ENCODE assay signal across 17 cellular contexts in the genomic region with DNA sequence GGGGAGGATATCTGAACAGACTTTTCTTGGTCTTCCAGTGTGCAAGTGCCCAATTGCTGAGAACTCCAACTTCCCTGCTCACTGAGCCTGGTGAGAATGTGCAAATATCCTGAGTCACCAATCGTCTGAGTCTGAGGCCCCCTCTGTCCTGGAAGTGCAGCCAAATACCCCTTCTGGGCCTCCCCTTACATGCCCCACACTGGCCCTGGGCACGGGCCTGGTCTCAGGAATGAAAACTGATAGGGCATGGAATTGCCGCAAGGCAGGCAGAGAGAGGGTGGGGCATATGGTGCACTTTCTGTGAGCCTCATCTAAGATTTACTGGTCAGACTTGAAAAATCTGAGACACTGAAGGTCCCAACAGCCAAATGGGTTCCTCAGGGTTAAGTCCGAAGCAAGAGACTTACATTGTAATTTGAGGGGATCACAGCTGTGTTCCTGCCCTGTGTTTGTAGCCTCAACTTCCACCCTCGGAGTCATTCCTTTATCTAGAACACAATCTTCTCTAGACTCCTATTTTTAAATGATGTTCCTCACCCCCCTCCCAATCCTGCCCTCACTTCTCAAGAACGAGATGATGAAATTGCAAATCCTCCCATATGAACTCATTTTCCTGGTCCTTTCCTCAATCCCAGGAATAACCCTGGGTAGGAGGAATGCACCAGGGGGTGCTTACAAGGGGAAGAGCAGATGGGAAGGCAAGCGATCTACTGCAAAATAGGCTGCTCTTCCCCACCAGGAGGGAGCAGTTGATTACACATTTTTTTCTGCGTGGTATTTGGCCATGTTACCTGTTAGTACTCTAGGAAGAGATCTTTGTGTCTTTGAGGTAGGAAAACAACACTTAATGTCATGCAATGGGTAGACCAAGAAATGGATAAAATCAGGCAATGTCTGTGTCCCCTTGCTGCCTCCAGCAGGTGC. TPM values are rescaled to one million over a fixed set of nuclear protein-coding genes. Genes with fewer than 3 reads are reported as not detected.
A peak's percentile ranks its signal among the peaks of the same experiment; 100 is the strongest.
DNase-seq lines count a peak whose midpoint lies in the region; ATAC-seq and TF ChIP-seq lines count a peak whose summit lies in the region.
"Had no signal": no experiment of that assay in that cellular context is flagged by ENCODE, and none has a peak within 500 bp of the region (broad histone marks: within the 10 kb centered on the region; RNA-seq: fewer than 3 reads in every experiment).

No MANE protein-coding gene starts in this region.

- peak overlapping the region; percentile 64 for H3K4me3 Mint-ChIP-seq in central memory CD8-positive, alpha-beta T cell
- H3K4me3 Mint-ChIP-seq in glutamatergic neuron (ENCODE audit: unreplicated experiment), result peak overlapping the region; percentile 23
- H3K4me3 Mint-ChIP-seq: IgD-negative memory B cell had no signal

- no peak overlapping the region for H3K27ac Mint-ChIP-seq in central memory CD8-positive, alpha-beta T cell (ENCODE audit: low read depth)
- no peak overlapping the region for H3K27ac Mint-ChIP-seq in glutamatergic neuron (ENCODE audit: unreplicated experiment)
- H3K27ac Mint-ChIP-seq: IgD-negative memory B cell had no signal

- peaks cover 4% of the 10 kb centered on the region for H3K36me3 Mint-ChIP-seq in central memory CD8-positive, alpha-beta T cell (ENCODE audit: insufficient read depth)
- no peaks in the 10 kb centered on the region for H3K36me3 Mint-ChIP-seq in glutamatergic neuron (ENCODE audit: unreplicated experiment)
- H3K36me3 Mint-ChIP-seq: IgD-negative memory B cell had no signal

- ATAC-seq in Right ventricle myocardium superior (ENCODE audit: poor library complexity), result peak; percentile 62
- ATAC-seq in central memory CD8-positive, alpha-beta T cell (replicated peaks; ENCODE audit: extremely low read depth, poor library complexity, severe bottlenecking), result no peak

- no peaks in the 10 kb centered on the region for H3K9me3 Mint-ChIP-seq in central memory CD8-positive, alpha-beta T cell
- peaks cover 2% of the 10 kb centered on the region for H3K9me3 Mint-ChIP-seq in glutamatergic neuron (ENCODE audit: unreplicated experiment)
- H3K9me3 Mint-ChIP-seq: IgD-negative memory B cell had no signal

- peaks cover 51% of the 10 kb centered on the region for H3K4me1 Mint-ChIP-seq in central memory CD8-positive, alpha-beta T cell
- peaks cover 4% of the 10 kb centered on the region for H3K4me1 Mint-ChIP-seq in glutamatergic neuron (ENCODE audit: low read depth, unreplicated experiment)

- peak overlapping the region; percentile 18 for H3K27ac ChIP-seq in temporal lobe (ENCODE audit: low read depth, low read length)
- H3K27ac ChIP-seq: C4-2B, GM23248, PC-9 had no signal

- DNase-seq in Right ventricle myocardium superior (no peak), cardiac septum (ENCODE audit: low spot score) (no peak), glutamatergic neuron (no peak), MV-4-11 (lab: John Stamatoyannopoulos, UW) (no peak), NCI-H128 (lab: John Stamatoyannopoulos, UW; ENCODE audit: unreplicated experiment) (no peak)
- no peak for DNase-seq in central memory CD8-positive, alpha-beta T cell (ENCODE audit: low spot score in 2 of 2)
- DNase-seq in activated CD4-positive, alpha-beta T cell treated with anti-CD3 and anti-CD28 coated beads, Interleukin-2, amount 50 U/mL, for 1 hour, result no peak
- DNase-seq: COR-L47, GF-D8, GM23248, NCI-H1436 treated with DMSO at 0.1 percent for 48 hours, NCI-H2081 treated with DMSO at 0.1 percent for 48 hours, NCI-H526 treated with DMSO at 0.1 percent for 48 hours had no signal

- no peaks in the 10 kb centered on the region for H3K27me3 Mint-ChIP-seq in central memory CD8-positive, alpha-beta T cell
- H3K27me3 Mint-ChIP-seq in glutamatergic neuron (ENCODE audit: unreplicated experiment), result no peaks in the 10 kb centered on the region

- TF ChIP-seq CTCF in glutamatergic neuron (IDR thresholded peaks at IDR 0.05; ENCODE audit: partially characterized antibody, unreplicated experiment), result no peak

- intact Hi-C loops in Right ventricle myocardium superior (cut with DNase I) (no loop called here), cardiac septum (cut with DNase I) (no loop called here)

RNA-seq across cellular contexts. Expression of gene ARHGAP26, which starts 34.6 kb away (rescaled TPM):
- 32.5 TPM for total RNA-seq in Right ventricle myocardium superior
- total RNA-seq in cardiac septum, result 32.0 TPM
- 20.1 TPM for total RNA-seq in glutamatergic neuron (ENCODE audit: unreplicated experiment)
- total RNA-seq in temporal lobe, result 5.4 TPM

RNA-seq across cellular contexts. Expression of gene FGF1, which starts 49.7 kb away (rescaled TPM):
- total RNA-seq in Right ventricle myocardium superior (42.7 TPM), cardiac septum (70.2 TPM), glutamatergic neuron (ENCODE audit: unreplicated experiment) (not detected), temporal lobe (6.1 TPM)
